In the genomic region with DNA sequence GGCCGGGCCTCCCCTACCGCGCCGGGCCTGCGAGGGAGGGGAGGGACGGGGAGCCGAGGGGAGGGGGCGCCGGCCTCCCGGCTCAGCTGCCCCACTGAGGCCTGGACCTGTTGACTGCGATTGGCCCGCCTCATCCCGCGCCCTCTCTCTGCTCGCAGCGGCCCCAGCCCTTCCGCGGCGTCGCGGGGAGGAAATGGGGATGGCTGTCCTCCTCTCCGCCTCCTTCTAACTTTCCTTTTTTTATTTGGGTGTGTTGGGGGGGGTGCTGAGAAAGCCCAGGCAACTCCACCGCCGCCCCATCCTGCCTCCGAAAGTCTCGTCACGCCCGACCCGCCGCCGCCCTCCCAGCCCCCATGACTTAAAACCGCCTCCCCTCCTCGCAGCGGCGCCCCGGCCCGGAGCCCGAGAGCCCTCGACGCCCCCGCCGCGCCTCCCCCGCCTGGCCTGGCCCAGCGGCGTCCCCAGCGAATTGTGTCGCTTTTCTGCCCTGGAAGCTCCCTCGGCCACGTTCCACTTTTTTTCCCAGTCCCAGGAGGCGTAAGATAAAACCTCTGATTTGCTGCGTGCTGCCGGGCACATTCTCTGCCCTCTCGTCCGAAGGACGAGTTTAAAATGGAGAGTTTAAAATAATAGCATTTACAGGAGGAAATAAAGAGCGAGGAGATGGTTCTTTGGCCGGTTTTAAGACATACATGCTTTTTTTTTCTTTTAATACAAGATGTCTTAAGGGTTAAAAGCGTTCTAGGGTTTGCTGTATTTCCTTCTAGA, we compare ENCODE assay signal across 8 cellular contexts. TPM values are rescaled to one million over a fixed set of nuclear protein-coding genes. Genes with fewer than 3 reads are reported as not detected.
A peak's percentile ranks its signal among the peaks of the same experiment; 100 is the strongest.
DNase-seq lines count a peak whose midpoint lies in the region; ATAC-seq, FAIRE-seq and TF ChIP-seq lines count a peak whose summit lies in the region.

No MANE protein-coding gene starts in this region.

- WGBS in pancreas, 2 donors, result 1% methylated on average over 39 to 57 of the region's 59 CpGs

- CTCF ChIA-PET in BJ (lab: Yijun Ruan, JAX), result interaction anchor here (0.7 to 1.7 kb wide), 4 partner anchors 30 to 247 kb away, joined by 3 to 9 read pairs (median 5); no protein-coding TSS in a partner anchor

- POLR2A ChIA-PET in BJ (lab: Charles Lee), result interaction anchor here (0.6 to 0.7 kb wide), 2 partner anchors 49 to 198 kb away, joined by 3 to 5 read pairs; no protein-coding TSS in a partner anchor

- TF ChIP-seq POLR2A in GM19193 (IDR thresholded peaks at IDR 0.05; ENCODE audit: extremely low read depth, insufficient read depth, insufficient read length), result peak; percentile 42

- H3K27me3 ChIP-seq in BJ (ENCODE audit: control insufficient read depth, insufficient read depth, low read length) (no peaks in the 10 kb centered on the region), SJCRH30 (no peaks in the 10 kb centered on the region), pancreas (no peaks in the 10 kb centered on the region)

- H3K4me3 ChIP-seq in BJ (ENCODE audit: low read depth, low read length), result peak overlapping the region; percentile 59
- peak overlapping the region; percentile 70 for H3K4me3 ChIP-seq in SJCRH30
- H3K4me3 ChIP-seq in pancreas, result peak overlapping the region; percentile 58 to 68 (median 60)

- peak; percentile 26 for ATAC-seq in HG03520 (IDR thresholded peaks at IDR 0.05; ENCODE audit: unreplicated experiment)
- peak; percentile 53 to 69 (median 58) for ATAC-seq in pancreas

- DNase-seq in BJ (ENCODE audit: low read depth), result no peak
- peak; percentile 79 to 80 for DNase-seq in SJCRH30
- peak; percentile 36 for DNase-seq in activated naive CD8-positive, alpha-beta T cell treated with anti-CD3 and anti-CD28 coated beads, Interleukin-2, amount 50 U/mL, for 16 hours (ENCODE audit: low read depth, low spot score)
- peak; percentile 88 for DNase-seq in cardiac septum (ENCODE audit: low spot score)
- peak; percentile 73 to 86 (median 78) for DNase-seq in pancreas
- DNase-seq in AML-193 (lab: John Stamatoyannopoulos, UW), result no peak

- intact Hi-C loops in cardiac septum (cut with DNase I) (loop anchor here (2.0 to 10.0 kb wide), 4 partner anchors 30 to 908 kb away; a partner anchor contains a TSS), pancreas (cut with DNase I) (no loop called here)

- no peak for FAIRE-seq in pancreas (lab: Jason Lieb, UNC)

- H3K27ac ChIP-seq in SJCRH30, result peak overlapping the region; percentile 99
- H3K27ac ChIP-seq in pancreas, result peak overlapping the region; percentile 91 to 99 (median 96)

- TF ChIP-seq CTCF in BJ (IDR thresholded peaks at IDR 0.05; ENCODE audit: insufficient read depth, low read depth, low read length) (no peak), pancreas (IDR thresholded peaks at IDR 0.05) (no peak)

- H3K36me3 ChIP-seq in BJ (ENCODE audit: control insufficient read depth, insufficient read depth, low read length), result no peaks in the 10 kb centered on the region
- H3K36me3 ChIP-seq in SJCRH30, result no peaks in the 10 kb centered on the region
- no peaks in the 10 kb centered on the region for H3K36me3 ChIP-seq in pancreas

- H3K4me1 ChIP-seq in SJCRH30 (peaks cover 20% of the 10 kb centered on the region), pancreas (peaks cover 4 to 7% (median 5%) of the 10 kb centered on the region in 3 donors)

- H3K9me3 ChIP-seq in SJCRH30 (replicated peaks) (no peaks in the 10 kb centered on the region), pancreas (no peaks in the 10 kb centered on the region)

RNA-seq across cellular contexts. Expression of a gene that starts 0.9 kb away (rescaled TPM):
- polyA plus RNA-seq in BJ (2011; rRNA removed), result 0.27 and 0.60 TPM in 2 replicates
- 0.33 and 0.41 TPM in 2 replicates for polyA minus RNA-seq in BJ (2011; rRNA and poly(A)+ RNA removed)
- 1.4 and 1.8 TPM in 2 replicates for total RNA-seq in SJCRH30 (2014; rRNA removed; shearing (Covaris generic))
- 1.8 TPM for total RNA-seq in cardiac septum
- under 1 TPM; 0.51 to 0.97 (median 0.62) TPM for total RNA-seq in pancreas
- under 1 TPM; 0.23 to 0.52 TPM for polyA plus RNA-seq in pancreas

RNA-seq across cellular contexts. Expression of a gene that starts 7.7 kb away (rescaled TPM):
- polyA plus RNA-seq in BJ (2011; rRNA removed) (30.2 and 32.4 TPM in 2 replicates), pancreas (10 to 100 TPM; 11.3 to 14.5 TPM)
- polyA minus RNA-seq in BJ (2011; rRNA and poly(A)+ RNA removed), result 42.3 and 44.4 TPM in 2 replicates
- total RNA-seq in SJCRH30 (2014; rRNA removed; shearing (Covaris generic)), result 34.1 and 39.3 TPM in 2 replicates
- total RNA-seq in cardiac septum (32.5 TPM), pancreas (10 to 100 TPM; 10.7 to 25.1 (median 15.4) TPM)

Comparison
In these comparisons a context has a peak if more than half of its experiments do, and no peak if none do; other contexts are left out.
1. DNase-seq: peak in SJCRH30 (2 of 2), activated naive CD8-positive, alpha-beta T cell treated with anti-CD3 and anti-CD28 coated beads, Interleukin-2, amount 50 U/mL, for 16 hours (single experiment), cardiac septum (single experiment) and pancreas (6 of 6); none in BJ (single experiment) and AML-193 (0 of 2).
2. Peak in every context shown above with its lines, with median percentiles within 50 percentile points of each other: H3K4me3 ChIP-seq.